ENCODE assay signal across 8 cellular contexts in genomic region chr5:62354028-62354874, GRCh38. TPM values are rescaled to one million over a fixed set of nuclear protein-coding genes. Genes with fewer than 3 reads are reported as not detected.
DNase-seq lines count a peak whose midpoint lies in the region; ATAC-seq and TF ChIP-seq lines count a peak whose summit lies in the region.

No MANE protein-coding gene starts in this region.

- no peak overlapping the region for H3K27ac ChIP-seq in psoas muscle

- no peaks in the 10 kb centered on the region for H3K4me1 ChIP-seq in psoas muscle

- intact Hi-C loops in psoas muscle (cut with DNase I): loop anchor here (5.0 kb wide), 1 partner anchor 132 kb away; no protein-coding TSS in a partner anchor

- peaks cover 6% of the 10 kb centered on the region for H3K4me1 Mint-ChIP-seq in activated T-cell treated with anti-CD3 and anti-CD28 coated beads, Interleukin-2, amount 50 U/mL, for 4 hours (ENCODE audit: low read depth)

- ATAC-seq in activated T-cell treated with anti-CD3 and anti-CD28 coated beads, Interleukin-2, amount 50 U/mL, for 4 hours: peak; percentile 37 to 69
- ATAC-seq in GM21447 (IDR thresholded peaks at IDR 0.05; ENCODE audit: unreplicated experiment) (peak; percentile 94), psoas muscle (peak; percentile 65 to 83 (median 72))

- peaks cover 17% of the 10 kb centered on the region for H3K36me3 Mint-ChIP-seq in activated T-cell treated with anti-CD3 and anti-CD28 coated beads, Interleukin-2, amount 50 U/mL, for 4 hours (ENCODE audit: insufficient read depth)

- no peaks in the 10 kb centered on the region for H3K27me3 ChIP-seq in psoas muscle (ENCODE audit: insufficient read depth in 3 of 3, low read length in 2 of 3)

- no peak overlapping the region for H3K4me3 Mint-ChIP-seq in activated T-cell treated with anti-CD3 and anti-CD28 coated beads, Interleukin-2, amount 50 U/mL, for 4 hours

- H3K36me3 ChIP-seq in psoas muscle (ENCODE audit: insufficient read depth in 1 of 2, low read depth in 1 of 2): peaks cover 0 to 63% of the 10 kb centered on the region in 2 donors

- no peaks in the 10 kb centered on the region for H3K9me3 ChIP-seq in psoas muscle

- no peak overlapping the region for H3K4me3 ChIP-seq in fibroblast of the aortic adventitia (ENCODE audit: low read depth, low read length)
- H3K4me3 ChIP-seq in psoas muscle: no peak overlapping the region

- H3K27me3 Mint-ChIP-seq in activated T-cell treated with anti-CD3 and anti-CD28 coated beads, Interleukin-2, amount 50 U/mL, for 4 hours (ENCODE audit: low read depth): no peaks in the 10 kb centered on the region

- no peaks in the 10 kb centered on the region for H3K9me3 Mint-ChIP-seq in activated T-cell treated with anti-CD3 and anti-CD28 coated beads, Interleukin-2, amount 50 U/mL, for 4 hours

- TF ChIP-seq CTCF in fibroblast of the aortic adventitia (IDR thresholded peaks at IDR 0.05; ENCODE audit: insufficient read depth, low read length) (peak; percentile 58), psoas muscle (IDR thresholded peaks at IDR 0.05) (peak; percentile 70)

- no peak for DNase-seq in activated T-cell treated with anti-CD3 and anti-CD28 coated beads, Interleukin-2, amount 50 U/mL, for 4 hours
- DNase-seq in activated T-cell treated with anti-CD3 and anti-CD28 coated beads for 4 hours (no peak), HT1080 (ENCODE audit: low read depth) (peak; percentile 26), SKM-1 treated with dmso at 0.1 percent for 144 hours (lab: John Stamatoyannopoulos, UW; ENCODE audit: unreplicated experiment) (peak; percentile 22), fibroblast of the aortic adventitia (ENCODE audit: low read depth) (peak; percentile 84), psoas muscle (no peak), cortex of kidney (lab: John Stamatoyannopoulos, UW) (no peak)

RNA-seq across cellular contexts. Expression of gene KIF2A, which starts 48.2 kb away (rescaled TPM):
- total RNA-seq in activated T-cell treated with anti-CD3 and anti-CD28 coated beads, Interleukin-2, amount 50 U/mL, for 4 hours: 100 to 1,000 TPM; 103 to 125 (median 125) TPM
- 35.6 and 51.3 TPM in 2 replicates for total RNA-seq in HT1080 (2014; rRNA removed; shearing (Covaris generic))
- polyA plus RNA-seq in HT1080 (2015; cell fraction: cytosol; rRNA removed): 36.1 and 49.9 TPM in 2 replicates
- 38.4 and 39.9 TPM in 2 replicates for polyA plus RNA-seq in HT1080 (2015; cell fraction: nucleus; rRNA removed)
- 42.6 and 72.4 TPM in 2 replicates for total RNA-seq in fibroblast of the aortic adventitia (ENCODE audit: low replicate concordance)
- total RNA-seq in psoas muscle: 10 to 100 TPM in 1 of 4 donors, 1 to 10 TPM in 3; 7.5 to 10.6 (median 8.9) TPM
- polyA plus RNA-seq in psoas muscle: 1 to 10 TPM; 1.4 to 9.2 (median 4.5) TPM

RNA-seq across cellular contexts. Expression of gene DIMT1, which starts 49.5 kb away (rescaled TPM):
- 10 to 100 TPM; 85.4 to 94.4 (median 93.4) TPM for total RNA-seq in activated T-cell treated with anti-CD3 and anti-CD28 coated beads, Interleukin-2, amount 50 U/mL, for 4 hours
- total RNA-seq in HT1080 (2014; rRNA removed; shearing (Covaris generic)): 82.7 and 116 TPM in 2 replicates
- 50.9 and 53.5 TPM in 2 replicates for polyA plus RNA-seq in HT1080 (2015; cell fraction: cytosol; rRNA removed)
- 41.3 and 57.0 TPM in 2 replicates for polyA plus RNA-seq in HT1080 (2015; cell fraction: nucleus; rRNA removed)
- total RNA-seq in fibroblast of the aortic adventitia (ENCODE audit: low replicate concordance) (15.0 and 32.7 TPM in 2 replicates), psoas muscle (10 to 100 TPM in 3 of 4 donors, 1 to 10 TPM in 1; 8.5 to 28.0 (median 21.8) TPM)
- 10 to 100 TPM; 15.9 to 27.5 (median 16.1) TPM for polyA plus RNA-seq in psoas muscle

RNA-seq across cellular contexts. Expression of gene IPO11, which starts 58.3 kb away (rescaled TPM):
- total RNA-seq in activated T-cell treated with anti-CD3 and anti-CD28 coated beads, Interleukin-2, amount 50 U/mL, for 4 hours: 10 to 100 TPM; 56.1 to 70.4 (median 60.5) TPM
- total RNA-seq in HT1080 (2014; rRNA removed; shearing (Covaris generic)): 23.4 and 24.7 TPM in 2 replicates
- 20.2 and 22.6 TPM in 2 replicates for polyA plus RNA-seq in HT1080 (2015; cell fraction: cytosol; rRNA removed)
- polyA plus RNA-seq in HT1080 (2015; cell fraction: nucleus; rRNA removed): 32.9 and 37.4 TPM in 2 replicates
- total RNA-seq in fibroblast of the aortic adventitia (ENCODE audit: low replicate concordance): 21.3 and 38.1 TPM in 2 replicates
- total RNA-seq in psoas muscle: 10 to 100 TPM; 20.9 to 25.4 (median 22.0) TPM
- polyA plus RNA-seq in psoas muscle: 10 to 100 TPM in 2 of 3 donors, 1 to 10 TPM in 1; 9.1 to 22.9 (median 17.0) TPM

Comparison
In these comparisons a context has a peak if more than half of its experiments do, and no peak if none do; other contexts are left out.
1. DNase-seq: peak in HT1080 (single experiment), SKM-1 treated with dmso at 0.1 percent for 144 hours (single experiment) and fibroblast of the aortic adventitia (single experiment); none in activated T-cell treated with anti-CD3 and anti-CD28 coated beads, Interleukin-2, amount 50 U/mL, for 4 hours (single experiment), activated T-cell treated with anti-CD3 and anti-CD28 coated beads for 4 hours (single experiment), psoas muscle (0 of 2) and cortex of kidney (single experiment).
2. Peak in every context shown above with its lines, with median percentiles within 50 percentile points of each other: ATAC-seq.